9 cellular contexts compared by ENCODE assay signal in the genomic region with DNA sequence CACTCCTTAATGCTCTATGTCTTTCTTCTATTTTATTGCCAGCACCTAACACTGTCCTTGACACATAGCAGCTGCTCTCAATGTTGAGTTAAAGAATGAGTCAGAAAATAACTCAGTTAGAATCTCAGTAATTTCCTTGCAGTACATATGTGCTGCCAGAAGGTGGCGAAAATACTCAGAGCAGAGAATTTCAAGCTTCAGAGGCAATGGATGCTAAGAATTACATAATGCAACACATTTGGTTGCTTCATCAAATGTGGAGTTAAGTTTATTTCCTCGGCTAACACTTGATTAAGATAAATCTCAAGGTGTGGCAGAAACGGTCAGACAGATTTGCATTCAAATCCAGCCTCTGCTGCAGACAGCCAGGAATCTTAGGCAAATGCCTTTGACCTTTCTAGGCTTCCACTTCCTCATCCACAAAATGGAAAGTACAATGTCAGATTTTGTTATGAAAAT.
DNase-seq lines count a peak whose midpoint lies in the region; ATAC-seq and TF ChIP-seq lines count a peak whose summit lies in the region.
"Had no signal": no experiment of that assay in that cellular context is flagged by ENCODE, and none has a peak within 500 bp of the region (broad histone marks: within the 10 kb centered on the region; RNA-seq: fewer than 3 reads in every experiment).

No MANE protein-coding gene starts in this region.

- no peak for DNase-seq in CD14-positive monocyte (ENCODE audit: low spot score)
- DNase-seq in NCI-H1694 treated with DMSO at 0.1 percent for 48 hours (lab: John Stamatoyannopoulos, UW) = peak; percentile 78
- peak; percentile 9 for DNase-seq in T-helper 9 cell
- DNase-seq in dorsolateral prefrontal cortex = peak in 3 of 10 donors; percentile 35 to 64 (median 63)
- DNase-seq in medulla oblongata (ENCODE audit: extremely low spot score) = peak; percentile 68
- DNase-seq in stomach = peak; percentile 42

- no peaks in the 10 kb centered on the region for H3K36me3 ChIP-seq in stomach

- H3K9me3 Mint-ChIP-seq in CD14-positive monocyte = no peaks in the 10 kb centered on the region
- H3K9me3 Mint-ChIP-seq: T-helper 1 cell treated with Interleukin-12 subunit alpha and Interleukin-12 subunit beta and Interleukin-4 antibody, amounts not matched to agents 30 μg/mL and 1 μg/mL, for 36 hours had no signal

- 0 to 1% (median 1%) methylated on average over 3 of the region's 3 CpGs for WGBS in stomach, 5 donors

- peaks cover 64% of the 10 kb centered on the region for H3K4me1 Mint-ChIP-seq in CD14-positive monocyte

- ATAC-seq in GM18861 (IDR thresholded peaks at IDR 0.05; ENCODE audit: unreplicated experiment) (peak; percentile 89), HG02981 (IDR thresholded peaks at IDR 0.05; ENCODE audit: unreplicated experiment) (peak; percentile 87)

- TF ChIP-seq CTCF in CD14-positive monocyte (IDR thresholded peaks at IDR 0.05) (peak; percentile 89), dorsolateral prefrontal cortex (IDR thresholded peaks at IDR 0.05 in 54 of 56, conservative IDR thresholded peaks at IDR 0.05 in 2 of 56; ENCODE audit: low read depth in 1 of 56, partially characterized antibody in 56 of 56) (peak; percentile 78 to 97 (median 89)), stomach (IDR thresholded peaks at IDR 0.05) (peak in 6 of 7 experiments; percentile 5 to 90 (median 80))

- H3K27ac ChIP-seq in dorsolateral prefrontal cortex (peak overlapping the region in 22 of 59 donors; percentile 5 to 69 (median 41)), stomach (no peak overlapping the region)

- H3K4me3 Mint-ChIP-seq in CD14-positive monocyte = no peak overlapping the region
- H3K4me3 Mint-ChIP-seq: T-helper 1 cell treated with Interleukin-12 subunit alpha and Interleukin-12 subunit beta and Interleukin-4 antibody, amounts not matched to agents 30 μg/mL and 1 μg/mL, for 36 hours had no signal

- intact Hi-C loops in CD14-positive monocyte (cut with micrococcal nuclease) (no loop called here), dorsolateral prefrontal cortex (cut with DNase I) (no loop called here), stomach (cut with DNase I; ENCODE audit: low total_unique reads) (no loop called here)

- no peaks in the 10 kb centered on the region for H3K9me3 ChIP-seq in stomach

- H3K36me3 Mint-ChIP-seq in CD14-positive monocyte = no peaks in the 10 kb centered on the region

- H3K4me3 ChIP-seq in dorsolateral prefrontal cortex (no peak overlapping the region), stomach (no peak overlapping the region)

- no peak for TF ChIP-seq POLR2A in stomach (IDR thresholded peaks at IDR 0.05)

- peak overlapping the region in 3 of 7 donors; percentile 10 to 75 (median 61) for H3K27ac Mint-ChIP-seq in CD14-positive monocyte
- H3K27ac Mint-ChIP-seq: T-helper 1 cell treated with Interleukin-12 subunit alpha and Interleukin-12 subunit beta and Interleukin-4 antibody, amounts not matched to agents 30 μg/mL and 1 μg/mL, for 36 hours had no signal

- H3K4me1 ChIP-seq in stomach = peaks cover 0 to 23% (median 11%) of the 10 kb centered on the region in 4 donors

- H3K27me3 Mint-ChIP-seq in CD14-positive monocyte (ENCODE audit: low read depth in 3 of 3) = peaks cover 0 to 5% (median 0%) of the 10 kb centered on the region in 3 donors

- H3K27me3 ChIP-seq in dorsolateral prefrontal cortex = no peaks in the 10 kb centered on the region
- no peaks in the 10 kb centered on the region for H3K27me3 ChIP-seq in stomach

- no peak for TF ChIP-seq EP300 in stomach (IDR thresholded peaks at IDR 0.05)
